ENCODE assay signal across 8 cellular contexts in the genomic region with DNA sequence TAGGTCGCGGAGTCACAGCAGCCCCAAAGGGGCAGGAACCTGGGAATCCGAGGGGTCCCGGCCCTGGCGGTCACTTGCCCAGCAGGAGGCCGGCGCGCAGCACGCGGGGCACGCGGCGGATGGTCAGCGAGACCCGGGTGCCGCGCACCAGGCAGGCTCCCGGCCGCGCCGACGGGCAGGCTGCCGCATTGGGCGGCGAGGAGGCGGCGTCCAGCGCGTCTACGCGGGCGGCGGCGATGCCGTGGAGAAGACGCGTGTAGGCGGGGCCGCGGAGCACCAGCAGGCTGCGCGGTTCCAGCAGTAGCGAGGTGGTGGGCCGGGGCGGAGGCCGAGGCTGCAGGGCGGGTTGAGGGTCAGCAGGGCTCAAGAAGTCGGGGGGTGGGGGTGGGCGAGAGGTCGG. TPM values are rescaled to one million over a fixed set of nuclear protein-coding genes. Genes with fewer than 3 reads are reported as not detected.
DNase-seq lines count a peak whose midpoint lies in the region; ATAC-seq, FAIRE-seq and TF ChIP-seq lines count a peak whose summit lies in the region.

No MANE protein-coding gene starts in this region.

- H3K27ac Mint-ChIP-seq in activated naive CD8-positive, alpha-beta T cell treated with anti-CD3 and anti-CD28 coated beads for 36 hours: no peak overlapping the region
- H3K27ac Mint-ChIP-seq in osteocyte (ENCODE audit: unreplicated experiment): peak overlapping the region; percentile 29

- H3K4me1 Mint-ChIP-seq in activated naive CD8-positive, alpha-beta T cell treated with anti-CD3 and anti-CD28 coated beads for 36 hours: peaks cover 18% of the 10 kb centered on the region
- peaks cover 22% of the 10 kb centered on the region for H3K4me1 Mint-ChIP-seq in osteocyte (ENCODE audit: unreplicated experiment)

- H3K27ac ChIP-seq in OCI-LY1 (ENCODE audit: low read depth, low read length, poor library complexity, severe bottlenecking): no peak overlapping the region

- peak overlapping the region; percentile 44; the same call in 1 of the 2 replicates for H3K9ac ChIP-seq in OCI-LY1 (ENCODE audit: low read length)

- H3K79me2 ChIP-seq in OCI-LY1 (ENCODE audit: insufficient read depth, low read length): no peaks in the 10 kb centered on the region

- H2AFZ ChIP-seq in OCI-LY1 (ENCODE audit: low read length): no peak overlapping the region

- H3K4me2 ChIP-seq in OCI-LY1 (ENCODE audit: low read length): peak overlapping the region; percentile 50

- H3K4me3 ChIP-seq in OCI-LY1 (ENCODE audit: low read depth, low read length, poor library complexity, severe bottlenecking): peak overlapping the region; percentile 44

- H3K9me3 ChIP-seq in OCI-LY1 (ENCODE audit: low read length): no peaks in the 10 kb centered on the region

- ATAC-seq in Right ventricle myocardium inferior (peak; percentile 53), HG03442 (IDR thresholded peaks at IDR 0.05; ENCODE audit: unreplicated experiment) (no peak)

- no peaks in the 10 kb centered on the region; the same call in 1 of the 2 replicates for H3K36me3 ChIP-seq in OCI-LY1 (ENCODE audit: insufficient read depth, low read length)

- no peaks in the 10 kb centered on the region for H4K20me1 ChIP-seq in OCI-LY1 (ENCODE audit: insufficient read depth, low read length)

- no peak for FAIRE-seq in GM19239 (lab: Jason Lieb, UNC)

- no peaks in the 10 kb centered on the region for H3K9me2 ChIP-seq in OCI-LY1 (ENCODE audit: low read depth, low read length)

- no peaks in the 10 kb centered on the region for H3K27me3 Mint-ChIP-seq in activated naive CD8-positive, alpha-beta T cell treated with anti-CD3 and anti-CD28 coated beads for 36 hours
- no peaks in the 10 kb centered on the region for H3K27me3 Mint-ChIP-seq in osteocyte (ENCODE audit: unreplicated experiment)

- peaks cover 20% of the 10 kb centered on the region for H3K4me1 ChIP-seq in OCI-LY1 (ENCODE audit: insufficient read depth, low read length, severe bottlenecking)

- peaks cover 5% of the 10 kb centered on the region; the same call in 1 of the 2 replicates for H3K27me3 ChIP-seq in OCI-LY1 (ENCODE audit: insufficient read depth, low read length)

- intact Hi-C loops in Right ventricle myocardium inferior (cut with DNase I): no loop called here

- no peaks in the 10 kb centered on the region for H3F3A ChIP-seq in OCI-LY1 (ENCODE audit: insufficient read depth, low read length)

- H3K4me3 Mint-ChIP-seq in activated naive CD8-positive, alpha-beta T cell treated with anti-CD3 and anti-CD28 coated beads for 36 hours: peak overlapping the region; percentile 61
- H3K4me3 Mint-ChIP-seq in osteocyte (ENCODE audit: unreplicated experiment): peak overlapping the region; percentile 66

- H3K36me3 Mint-ChIP-seq in activated naive CD8-positive, alpha-beta T cell treated with anti-CD3 and anti-CD28 coated beads for 36 hours: peaks cover 11% of the 10 kb centered on the region
- no peaks in the 10 kb centered on the region for H3K36me3 Mint-ChIP-seq in osteocyte (ENCODE audit: unreplicated experiment)

- H3K9me3 Mint-ChIP-seq in activated naive CD8-positive, alpha-beta T cell treated with anti-CD3 and anti-CD28 coated beads for 36 hours: no peaks in the 10 kb centered on the region
- H3K9me3 Mint-ChIP-seq in osteocyte (ENCODE audit: unreplicated experiment): no peaks in the 10 kb centered on the region

- no peak for TF ChIP-seq CTCF in OCI-LY1 (IDR thresholded peaks at IDR 0.05; ENCODE audit: low read length)
- TF ChIP-seq CTCF in osteocyte (IDR thresholded peaks at IDR 0.05): no peak

- DNase-seq in NCI-H1436 (lab: John Stamatoyannopoulos, UW) (peak; percentile 41), NCI-H1436 treated with DMSO at 0.1 percent for 48 hours (lab: John Stamatoyannopoulos, UW) (no peak), Right ventricle myocardium inferior (ENCODE audit: missing footprints) (peak; percentile 86), osteocyte (ENCODE audit: extremely low spot score, unreplicated experiment) (peak; percentile 85), GM19239 (ENCODE audit: insufficient read length, low spot score) (no peak)
- DNase-seq in activated naive CD8-positive, alpha-beta T cell treated with anti-CD3 and anti-CD28 coated beads for 36 hours: peak; percentile 70

RNA-seq across cellular contexts. Expression of gene SYNE4, which starts 0.6 kb away (rescaled TPM):
- total RNA-seq in activated naive CD8-positive, alpha-beta T cell treated with anti-CD3 and anti-CD28 coated beads for 36 hours: 1 to 10 TPM in 1 of 2 experiments, under 1 TPM in 1; 0.99 to 1.8 TPM
- 0.35 TPM for total RNA-seq in Right ventricle myocardium inferior
- 0.55 TPM in 1 of 2 replicates, not detected in the other for total RNA-seq in osteocyte

RNA-seq across cellular contexts. Expression of gene ALKBH6, which starts 4.8 kb away (rescaled TPM):
- 10 to 100 TPM; 35.0 to 35.5 TPM for total RNA-seq in activated naive CD8-positive, alpha-beta T cell treated with anti-CD3 and anti-CD28 coated beads for 36 hours
- total RNA-seq in Right ventricle myocardium inferior (12.1 TPM), osteocyte (13.0 and 16.0 TPM in 2 replicates)

RNA-seq across cellular contexts. Expression of gene SDHAF1, which starts 14.2 kb away (rescaled TPM):
- 10 to 100 TPM; 22.6 to 23.1 TPM for total RNA-seq in activated naive CD8-positive, alpha-beta T cell treated with anti-CD3 and anti-CD28 coated beads for 36 hours
- 9.7 TPM for total RNA-seq in Right ventricle myocardium inferior
- 15.4 and 15.5 TPM in 2 replicates for total RNA-seq in osteocyte

RNA-seq across cellular contexts. Expression of gene CLIP3, which starts 23.5 kb away (rescaled TPM):
- under 1 TPM; 0.25 to 0.60 TPM for total RNA-seq in activated naive CD8-positive, alpha-beta T cell treated with anti-CD3 and anti-CD28 coated beads for 36 hours
- total RNA-seq in Right ventricle myocardium inferior (3.6 TPM), osteocyte (72.8 and 78.3 TPM in 2 replicates)

RNA-seq across cellular contexts. Expression of gene THAP8, which starts 44.9 kb away (rescaled TPM):
- total RNA-seq in activated naive CD8-positive, alpha-beta T cell treated with anti-CD3 and anti-CD28 coated beads for 36 hours: 1 to 10 TPM; 2.4 to 2.7 TPM
- total RNA-seq in Right ventricle myocardium inferior (4.1 TPM), osteocyte (7.3 and 8.0 TPM in 2 replicates)

Comparison
In these comparisons a context has a peak if more than half of its experiments do, and no peak if none do; other contexts are left out.
1. DNase-seq: peak in NCI-H1436 (single experiment), activated naive CD8-positive, alpha-beta T cell treated with anti-CD3 and anti-CD28 coated beads for 36 hours (single experiment), Right ventricle myocardium inferior (single experiment) and osteocyte (single experiment); none in NCI-H1436 treated with DMSO at 0.1 percent for 48 hours (single experiment) and GM19239 (single experiment).